7 cellular contexts compared by ENCODE assay signal in genomic region chr1:8314346-8315280, GRCh38. TPM values are rescaled to one million over a fixed set of nuclear protein-coding genes. Genes with fewer than 3 reads are reported as not detected.
A peak's percentile ranks its signal among the peaks of the same experiment; 100 is the strongest.
DNase-seq lines count a peak whose midpoint lies in the region; TF ChIP-seq lines count a peak whose summit lies in the region.

No MANE protein-coding gene starts in this region.

- peak; percentile 83 for TF ChIP-seq CTCF in GM12872 (IDR thresholded peaks at IDR 0.05; ENCODE audit: insufficient read depth, low read depth, low read length)
- TF ChIP-seq CTCF in mammary epithelial cell (conservative IDR thresholded peaks at IDR 0.05 in 1 of 2, IDR thresholded peaks at IDR 0.05 in 1 of 2; ENCODE audit: extremely low read depth in 1 of 2, insufficient read depth in 1 of 2, low read depth in 1 of 2, low read length in 2 of 2) = peak; percentile 95 to 97

- CTCF ChIA-PET in mammary epithelial cell (lab: Charles Lee; ENCODE audit: low non-redundant PET) = interaction anchor here (0.5 to 1.2 kb wide), 8 partner anchors 35 to 339 kb away, joined by 3 to 19 read pairs (median 4); no protein-coding TSS in a partner anchor

- no peak overlapping the region for H3K4me3 ChIP-seq in mammary epithelial cell (replicated peaks in 1 of 3; ENCODE audit: insufficient read depth in 1 of 3, low read depth in 2 of 3, low read length in 3 of 3)

- H2AFZ ChIP-seq in mammary epithelial cell (ENCODE audit: low read depth, low read length) = peak overlapping the region; percentile 79

- DNase-seq in NCI-H128 (lab: John Stamatoyannopoulos, UW; ENCODE audit: unreplicated experiment) (peak; percentile 60), T-helper 22 cell (ENCODE audit: low read depth) (peak; percentile 16), mammary epithelial cell (peak; percentile 62), inferior parietal cortex (ENCODE audit: extremely low spot score) (peak; percentile 72)
- peak; percentile 64 for DNase-seq in stimulated activated CD4-positive, alpha-beta T cell treated with anti-CD3 and anti-CD28 coated beads, Interleukin-15, amount 100 ng/mL, for 24 hours
- DNase-seq in activated CD4-positive, CD25-positive, alpha-beta regulatory T cell treated with anti-CD3 and anti-CD28 coated beads, Interleukin-2, amount 50 U/mL, for 72 hours = no peak

- H3K27ac ChIP-seq in mammary epithelial cell (ENCODE audit: insufficient read depth, low read depth, low read length) = no peak overlapping the region

- no peaks in the 10 kb centered on the region for H3K79me2 ChIP-seq in mammary epithelial cell (ENCODE audit: insufficient read depth, low read length)

- peaks cover 19% of the 10 kb centered on the region for H3K4me1 ChIP-seq in mammary epithelial cell (ENCODE audit: insufficient read depth, low read length)

- H3K27me3 ChIP-seq in mammary epithelial cell (ENCODE audit: insufficient read depth, low read length) = no peaks in the 10 kb centered on the region

- H3K9me3 ChIP-seq in mammary epithelial cell (replicated peaks; ENCODE audit: insufficient read depth, low read length) = no peaks in the 10 kb centered on the region

- dilution Hi-C loops in mammary epithelial cell (cut with HindIII; ENCODE audit: low sequenced_read_pairs) = loop anchor here (5.0 kb wide), 2 partner anchors 93 to 337 kb away; no protein-coding TSS in a partner anchor

- no peak overlapping the region for H3K4me2 ChIP-seq in mammary epithelial cell (ENCODE audit: insufficient read depth, low read depth, low read length)

- no TSS peak for BruUV-seq in mammary epithelial cell (replicated peaks; lab: Mats Ljungman, UMichigan)

- no peaks in the 10 kb centered on the region for H4K20me1 ChIP-seq in mammary epithelial cell (ENCODE audit: insufficient read depth, low read length)

- intact Hi-C loops in mammary epithelial cell (cut with micrococcal nuclease) = loop anchor here (1.0 to 2.0 kb wide), 8 partner anchors 34 to 647 kb away; no protein-coding TSS in a partner anchor

- H3K9ac ChIP-seq in mammary epithelial cell (ENCODE audit: insufficient read depth, low read length) = no peak overlapping the region

- in situ Hi-C loops in mammary epithelial cell (cut with MboI; ENCODE audit: low sequenced_read_pairs in 2 of 2) = loop anchor here (5.0 to 10.0 kb wide), 3 partner anchors 300 to 337 kb away; no protein-coding TSS in a partner anchor

- 16% methylated on average over 14 of the region's 21 CpGs for WGBS in mammary epithelial cell (ENCODE audit: low coverage, missing lambda C conversion rate)

- no peaks in the 10 kb centered on the region for H3K36me3 ChIP-seq in mammary epithelial cell (ENCODE audit: insufficient read depth, low read length)

RNA-seq across cellular contexts. Expression of gene SLC45A1, which starts 3.3 kb away (rescaled TPM):
- under 1 TPM; 0.50 to 0.54 TPM for total RNA-seq in mammary epithelial cell
- 0.28 TPM for polyA plus RNA-seq in mammary epithelial cell
- polyA minus RNA-seq in mammary epithelial cell = not detected
